In the genomic region with DNA sequence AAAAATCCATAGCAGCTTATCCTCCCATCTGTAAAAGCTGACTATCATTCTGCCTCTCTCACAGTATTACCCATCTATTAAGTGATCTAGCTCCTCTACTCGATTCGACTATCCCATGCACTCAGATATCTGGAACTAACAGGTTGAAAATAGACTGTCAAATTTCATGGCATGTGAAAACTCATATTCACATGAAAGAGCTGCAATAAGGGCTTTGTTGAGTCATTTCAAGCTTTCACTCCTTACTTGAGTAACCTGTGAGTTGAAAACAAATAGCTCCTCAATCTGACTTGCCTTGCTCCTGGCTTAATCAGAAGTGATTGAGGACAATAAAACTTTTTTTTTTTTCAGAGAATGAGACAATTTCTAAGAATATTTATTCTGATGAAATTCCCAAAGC, we compare ENCODE assay signal across 12 cellular contexts.
DNase-seq lines count a peak whose midpoint lies in the region; ATAC-seq and TF ChIP-seq lines count a peak whose summit lies in the region.
"Had no signal": no experiment of that assay in that cellular context is flagged by ENCODE, and none has a peak within 500 bp of the region (broad histone marks: within the 10 kb centered on the region; RNA-seq: fewer than 3 reads in every experiment).

No MANE protein-coding gene starts in this region.

- TF ChIP-seq POLR2A in sigmoid colon (IDR thresholded peaks at IDR 0.05), result no peak

- no peaks in the 10 kb centered on the region for H3K36me3 ChIP-seq in sigmoid colon
- H3K36me3 ChIP-seq: gastrocnemius medialis had no signal

- DNase-seq in GM13976 (ENCODE audit: low spot score), result peak; percentile 58
- DNase-seq in NCI-H2029 (lab: John Stamatoyannopoulos, UW), result no peak
- DNase-seq in sigmoid colon, result no peak
- DNase-seq in SHP77 (lab: John Stamatoyannopoulos, UW), result no peak
- DNase-seq in NCI-H1694 (lab: John Stamatoyannopoulos, UW), result no peak
- DNase-seq: gastrocnemius medialis, mesenchymal stem cell had no signal

- intact Hi-C loops in sigmoid colon (cut with DNase I), result no loop called here

- ATAC-seq in GM19324 (IDR thresholded peaks at IDR 0.05; ENCODE audit: low FRiP score, unreplicated experiment), result peak; percentile 60
- ATAC-seq in HG02763 (IDR thresholded peaks at IDR 0.05; ENCODE audit: unreplicated experiment), result peak; percentile 72
- peak; percentile 75 for ATAC-seq in HG03520 (IDR thresholded peaks at IDR 0.05; ENCODE audit: unreplicated experiment)
- ATAC-seq: gastrocnemius medialis had no signal

- no peaks in the 10 kb centered on the region for H3K4me1 ChIP-seq in sigmoid colon
- H3K4me1 ChIP-seq: gastrocnemius medialis had no signal

- H3K27ac ChIP-seq in sigmoid colon, result no peak overlapping the region
- H3K27ac ChIP-seq: C4-2B, gastrocnemius medialis had no signal

- TF ChIP-seq EP300 in sigmoid colon (IDR thresholded peaks at IDR 0.05), result no peak

- no peaks in the 10 kb centered on the region for H3K9me3 ChIP-seq in sigmoid colon
- H3K9me3 ChIP-seq: gastrocnemius medialis had no signal

- no peak overlapping the region for H3K4me3 ChIP-seq in sigmoid colon
- H3K4me3 ChIP-seq: gastrocnemius medialis, smooth muscle cell had no signal

- H3K27me3 ChIP-seq in sigmoid colon, result no peaks in the 10 kb centered on the region
- H3K27me3 ChIP-seq: gastrocnemius medialis had no signal

- no peak for TF ChIP-seq CTCF in GM13976 (IDR thresholded peaks at IDR 0.05; ENCODE audit: borderline replicate concordance, control extremely low read depth, extremely low read depth, insufficient read depth, missing control alignments)
- no peak for TF ChIP-seq CTCF in sigmoid colon (IDR thresholded peaks at IDR 0.05)

- 73 to 81% methylated on average over 2 of the region's 2 CpGs for WGBS in sigmoid colon, 2 donors

- in situ Hi-C loops in GM13976 (cut with MboI; ENCODE audit: low sequenced_read_pairs, unreplicated experiment), result loop anchor here (25.0 kb wide), 1 partner anchor 431 kb away; a partner anchor contains a TSS
